1 cellular context compared by ENCODE assay signal in the genomic region with DNA sequence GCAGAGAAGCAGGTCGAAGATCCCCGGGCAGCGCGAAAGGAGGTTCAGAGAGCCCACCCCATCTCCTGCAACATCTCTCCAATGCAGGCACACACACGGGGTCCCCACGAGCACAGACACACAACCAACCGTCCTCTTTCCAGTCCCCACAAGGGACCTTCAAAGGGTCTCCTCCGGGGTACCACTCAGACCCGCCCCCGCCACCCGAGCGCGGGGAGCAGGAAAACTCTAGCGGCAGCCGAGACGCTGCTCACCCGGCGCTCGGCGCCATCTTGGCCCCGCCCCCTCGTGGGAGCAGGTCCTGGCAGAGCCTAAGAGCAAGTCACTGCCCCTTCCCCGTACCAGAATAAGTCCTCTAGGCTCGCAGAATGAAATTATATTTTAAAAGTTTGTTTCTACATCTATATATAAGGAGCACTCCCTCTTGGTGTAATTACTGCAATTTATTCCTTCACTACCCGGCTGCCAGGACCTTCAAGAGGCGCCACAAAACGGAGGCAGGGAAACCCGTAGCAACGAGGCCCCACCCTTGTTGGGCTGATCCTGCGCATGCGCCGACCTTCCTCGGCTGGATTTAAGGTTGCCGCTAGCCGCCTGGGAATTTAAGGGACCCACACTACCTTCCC.
TF ChIP-seq lines count a peak whose summit lies in the region.

A gene with protein sequence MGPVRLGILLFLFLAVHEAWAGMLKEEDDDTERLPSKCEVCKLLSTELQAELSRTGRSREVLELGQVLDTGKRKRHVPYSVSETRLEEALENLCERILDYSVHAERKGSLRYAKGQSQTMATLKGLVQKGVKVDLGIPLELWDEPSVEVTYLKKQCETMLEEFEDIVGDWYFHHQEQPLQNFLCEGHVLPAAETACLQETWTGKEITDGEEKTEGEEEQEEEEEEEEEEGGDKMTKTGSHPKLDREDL (plus strand): TSS at position 560 of the 626 bp plus-strand sequence. CDS start 111 bp downstream, outside the sequence.
Gene TAF6 (minus strand): TSS at position 284 of the 626 bp plus-strand sequence. CDS start 5,149 bp downstream, outside the sequence.

TF ChIP-seq in K562, 482 proteins besides CTCF, POLR2A, EP300 and RAD21 (continued from another document and continues in another):
- TF ChIP-seq, protein P1, sequence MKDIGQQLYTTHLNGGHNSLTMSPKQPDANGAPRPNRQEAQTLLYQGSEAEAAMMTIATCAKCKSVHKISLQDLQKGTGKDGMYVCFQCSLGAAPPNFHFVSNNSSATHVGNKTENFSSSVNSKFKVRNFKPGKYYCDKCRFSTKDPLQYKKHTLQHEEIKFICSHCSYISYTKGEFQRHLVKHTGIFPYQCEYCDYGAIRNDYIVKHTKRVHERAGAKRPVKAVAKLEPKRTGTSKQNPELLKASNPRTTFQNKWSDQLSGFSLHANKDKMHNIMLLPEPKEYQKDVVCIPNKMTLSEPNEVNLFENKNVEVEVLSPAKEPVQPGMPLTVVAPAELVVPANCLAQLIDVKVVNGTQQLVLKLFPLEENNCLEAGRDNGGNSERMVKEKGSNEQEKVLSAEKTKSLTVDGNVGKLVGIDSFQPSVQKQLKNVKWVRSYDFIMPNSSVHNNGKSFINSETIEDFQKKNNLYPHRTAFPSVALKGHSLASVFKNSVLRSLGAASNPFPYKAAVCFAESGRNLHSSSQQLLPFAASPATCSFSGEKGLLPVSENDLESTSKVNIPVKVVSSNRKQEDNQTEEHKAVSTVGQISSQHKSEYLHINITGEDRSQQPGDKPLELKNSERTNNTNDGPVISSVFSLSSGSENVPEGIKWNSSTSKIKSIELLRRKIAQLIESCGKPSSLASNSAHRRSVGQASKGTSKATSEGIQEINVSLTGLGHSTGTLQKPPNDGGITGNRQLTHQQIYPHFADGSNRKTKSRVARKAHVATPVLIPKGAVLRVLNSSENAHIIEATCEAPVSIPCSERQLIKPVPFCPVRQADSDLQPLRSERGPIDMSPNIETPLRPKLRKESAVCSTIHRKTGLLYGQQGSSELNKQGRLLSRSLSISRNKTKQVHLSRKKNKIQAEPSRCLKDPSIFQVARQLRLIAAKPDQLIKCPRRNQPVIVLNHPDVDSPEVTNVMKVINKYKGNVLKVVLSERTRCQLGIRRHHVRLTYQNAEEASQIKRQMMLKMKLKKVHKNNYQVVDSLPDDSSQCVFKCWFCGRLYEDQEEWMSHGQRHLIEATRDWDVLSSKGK (CRISPR knock-in tag; IDR thresholded peaks at IDR 0.05), result no peak
- no peak for TF ChIP-seq MYNN (IDR thresholded peaks at IDR 0.05)
- no peak for TF ChIP-seq MYNN (CRISPR knock-in tag; IDR thresholded peaks at IDR 0.05)
- no peak for TF ChIP-seq MAFF (IDR thresholded peaks at IDR 0.05; ENCODE audit: low read length)
- TF ChIP-seq LCOR (CRISPR knock-in tag; IDR thresholded peaks at IDR 0.05), result peak; percentile 8; the same call in 1 of the 2 replicates
- TF ChIP-seq ZNF224 (CRISPR knock-in tag; IDR thresholded peaks at IDR 0.05), result no peak
- TF ChIP-seq HNRNPUL1 (IDR thresholded peaks at IDR 0.05; ENCODE audit: low read length), result no peak
- TF ChIP-seq TAF1 (IDR thresholded peaks at IDR 0.05; ENCODE audit: control insufficient read depth, extremely low read depth, insufficient read depth, low read length, severe bottlenecking), result peak; percentile 100
- no peak for TF ChIP-seq ELK3 (CRISPR knock-in tag; IDR thresholded peaks at IDR 0.05)
- TF ChIP-seq ZNF316 (IDR thresholded peaks at IDR 0.05), result no peak
- TF ChIP-seq NCOA4 (IDR thresholded peaks at IDR 0.05; ENCODE audit: partially characterized antibody), result no peak
- no peak for TF ChIP-seq SMAD2 (IDR thresholded peaks at IDR 0.05; ENCODE audit: low read depth, low read length)
- TF ChIP-seq ZNF644 (tag; IDR thresholded peaks at IDR 0.05; ENCODE audit: low read depth), result no peak
- TF ChIP-seq, protein P2, sequence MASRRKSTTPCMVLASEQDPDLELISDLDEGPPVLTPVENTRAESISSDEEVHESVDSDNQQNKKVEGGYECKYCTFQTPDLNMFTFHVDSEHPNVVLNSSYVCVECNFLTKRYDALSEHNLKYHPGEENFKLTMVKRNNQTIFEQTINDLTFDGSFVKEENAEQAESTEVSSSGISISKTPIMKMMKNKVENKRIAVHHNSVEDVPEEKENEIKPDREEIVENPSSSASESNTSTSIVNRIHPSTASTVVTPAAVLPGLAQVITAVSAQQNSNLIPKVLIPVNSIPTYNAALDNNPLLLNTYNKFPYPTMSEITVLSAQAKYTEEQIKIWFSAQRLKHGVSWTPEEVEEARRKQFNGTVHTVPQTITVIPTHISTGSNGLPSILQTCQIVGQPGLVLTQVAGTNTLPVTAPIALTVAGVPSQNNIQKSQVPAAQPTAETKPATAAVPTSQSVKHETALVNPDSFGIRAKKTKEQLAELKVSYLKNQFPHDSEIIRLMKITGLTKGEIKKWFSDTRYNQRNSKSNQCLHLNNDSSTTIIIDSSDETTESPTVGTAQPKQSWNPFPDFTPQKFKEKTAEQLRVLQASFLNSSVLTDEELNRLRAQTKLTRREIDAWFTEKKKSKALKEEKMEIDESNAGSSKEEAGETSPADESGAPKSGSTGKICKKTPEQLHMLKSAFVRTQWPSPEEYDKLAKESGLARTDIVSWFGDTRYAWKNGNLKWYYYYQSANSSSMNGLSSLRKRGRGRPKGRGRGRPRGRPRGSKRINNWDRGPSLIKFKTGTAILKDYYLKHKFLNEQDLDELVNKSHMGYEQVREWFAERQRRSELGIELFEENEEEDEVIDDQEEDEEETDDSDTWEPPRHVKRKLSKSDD (conservative IDR thresholded peaks at IDR 0.05; ENCODE audit: low read length), result peak; percentile 55; the same call in 1 of the 2 replicates
- TF ChIP-seq HEY1 (CRISPR knock-in tag; IDR thresholded peaks at IDR 0.05; ENCODE audit: borderline replicate concordance), result 0 out of 2 replicates have a peak, but pooled peaks have one; percentile 6
- peak; percentile 16 to 94; a peak in 3 of 4 replicates for TF ChIP-seq FOXK2 (conservative IDR thresholded peaks at IDR 0.05 in 1 of 2, IDR thresholded peaks at IDR 0.05 in 1 of 2; ENCODE audit: low read depth in 2 of 2)
- peak; percentile 72; the same call in 1 of the 2 replicates for TF ChIP-seq SMAD3 (CRISPR knock-in tag; conservative IDR thresholded peaks at IDR 0.05)
- 0 out of 2 replicates have a peak, but pooled peaks have one; percentile 63 for TF ChIP-seq HOXB6 (CRISPR knock-in tag; IDR thresholded peaks at IDR 0.05; ENCODE audit: borderline replicate concordance)
- no peak; the same call in 1 of the 2 replicates for TF ChIP-seq FOXP1 (CRISPR knock-in tag; IDR thresholded peaks at IDR 0.05)
- TF ChIP-seq CBFA2T3 (IDR thresholded peaks at IDR 0.05), result no peak
- TF ChIP-seq, protein P3, sequence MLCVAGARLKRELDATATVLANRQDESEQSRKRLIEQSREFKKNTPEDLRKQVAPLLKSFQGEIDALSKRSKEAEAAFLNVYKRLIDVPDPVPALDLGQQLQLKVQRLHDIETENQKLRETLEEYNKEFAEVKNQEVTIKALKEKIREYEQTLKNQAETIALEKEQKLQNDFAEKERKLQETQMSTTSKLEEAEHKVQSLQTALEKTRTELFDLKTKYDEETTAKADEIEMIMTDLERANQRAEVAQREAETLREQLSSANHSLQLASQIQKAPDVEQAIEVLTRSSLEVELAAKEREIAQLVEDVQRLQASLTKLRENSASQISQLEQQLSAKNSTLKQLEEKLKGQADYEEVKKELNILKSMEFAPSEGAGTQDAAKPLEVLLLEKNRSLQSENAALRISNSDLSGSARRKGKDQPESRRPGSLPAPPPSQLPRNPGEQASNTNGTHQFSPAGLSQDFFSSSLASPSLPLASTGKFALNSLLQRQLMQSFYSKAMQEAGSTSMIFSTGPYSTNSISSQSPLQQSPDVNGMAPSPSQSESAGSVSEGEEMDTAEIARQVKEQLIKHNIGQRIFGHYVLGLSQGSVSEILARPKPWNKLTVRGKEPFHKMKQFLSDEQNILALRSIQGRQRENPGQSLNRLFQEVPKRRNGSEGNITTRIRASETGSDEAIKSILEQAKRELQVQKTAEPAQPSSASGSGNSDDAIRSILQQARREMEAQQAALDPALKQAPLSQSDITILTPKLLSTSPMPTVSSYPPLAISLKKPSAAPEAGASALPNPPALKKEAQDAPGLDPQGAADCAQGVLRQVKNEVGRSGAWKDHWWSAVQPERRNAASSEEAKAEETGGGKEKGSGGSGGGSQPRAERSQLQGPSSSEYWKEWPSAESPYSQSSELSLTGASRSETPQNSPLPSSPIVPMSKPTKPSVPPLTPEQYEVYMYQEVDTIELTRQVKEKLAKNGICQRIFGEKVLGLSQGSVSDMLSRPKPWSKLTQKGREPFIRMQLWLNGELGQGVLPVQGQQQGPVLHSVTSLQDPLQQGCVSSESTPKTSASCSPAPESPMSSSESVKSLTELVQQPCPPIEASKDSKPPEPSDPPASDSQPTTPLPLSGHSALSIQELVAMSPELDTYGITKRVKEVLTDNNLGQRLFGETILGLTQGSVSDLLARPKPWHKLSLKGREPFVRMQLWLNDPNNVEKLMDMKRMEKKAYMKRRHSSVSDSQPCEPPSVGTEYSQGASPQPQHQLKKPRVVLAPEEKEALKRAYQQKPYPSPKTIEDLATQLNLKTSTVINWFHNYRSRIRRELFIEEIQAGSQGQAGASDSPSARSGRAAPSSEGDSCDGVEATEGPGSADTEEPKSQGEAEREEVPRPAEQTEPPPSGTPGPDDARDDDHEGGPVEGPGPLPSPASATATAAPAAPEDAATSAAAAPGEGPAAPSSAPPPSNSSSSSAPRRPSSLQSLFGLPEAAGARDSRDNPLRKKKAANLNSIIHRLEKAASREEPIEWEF (CRISPR knock-in tag; IDR thresholded peaks at IDR 0.05), result no peak
- TF ChIP-seq ZNF76 (CRISPR knock-in tag; IDR thresholded peaks at IDR 0.05; ENCODE audit: borderline replicate concordance), result 0 out of 2 replicates have a peak, but pooled peaks have one; percentile 47
- TF ChIP-seq MCM2 (IDR thresholded peaks at IDR 0.05; ENCODE audit: low read depth), result no peak
- TF ChIP-seq SMARCA4 (IDR thresholded peaks at IDR 0.05), result 0 out of 2 replicates have a peak, but pooled peaks have one; percentile 28
- TF ChIP-seq, protein P4, sequence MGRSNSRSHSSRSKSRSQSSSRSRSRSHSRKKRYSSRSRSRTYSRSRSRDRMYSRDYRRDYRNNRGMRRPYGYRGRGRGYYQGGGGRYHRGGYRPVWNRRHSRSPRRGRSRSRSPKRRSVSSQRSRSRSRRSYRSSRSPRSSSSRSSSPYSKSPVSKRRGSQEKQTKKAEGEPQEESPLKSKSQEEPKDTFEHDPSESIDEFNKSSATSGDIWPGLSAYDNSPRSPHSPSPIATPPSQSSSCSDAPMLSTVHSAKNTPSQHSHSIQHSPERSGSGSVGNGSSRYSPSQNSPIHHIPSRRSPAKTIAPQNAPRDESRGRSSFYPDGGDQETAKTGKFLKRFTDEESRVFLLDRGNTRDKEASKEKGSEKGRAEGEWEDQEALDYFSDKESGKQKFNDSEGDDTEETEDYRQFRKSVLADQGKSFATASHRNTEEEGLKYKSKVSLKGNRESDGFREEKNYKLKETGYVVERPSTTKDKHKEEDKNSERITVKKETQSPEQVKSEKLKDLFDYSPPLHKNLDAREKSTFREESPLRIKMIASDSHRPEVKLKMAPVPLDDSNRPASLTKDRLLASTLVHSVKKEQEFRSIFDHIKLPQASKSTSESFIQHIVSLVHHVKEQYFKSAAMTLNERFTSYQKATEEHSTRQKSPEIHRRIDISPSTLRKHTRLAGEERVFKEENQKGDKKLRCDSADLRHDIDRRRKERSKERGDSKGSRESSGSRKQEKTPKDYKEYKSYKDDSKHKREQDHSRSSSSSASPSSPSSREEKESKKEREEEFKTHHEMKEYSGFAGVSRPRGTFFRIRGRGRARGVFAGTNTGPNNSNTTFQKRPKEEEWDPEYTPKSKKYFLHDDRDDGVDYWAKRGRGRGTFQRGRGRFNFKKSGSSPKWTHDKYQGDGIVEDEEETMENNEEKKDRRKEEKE (IDR thresholded peaks at IDR 0.05; ENCODE audit: borderline replicate concordance in 1 of 2, control insufficient read depth in 1 of 2, low read depth in 2 of 2, low read length in 1 of 2), result no peak
- TF ChIP-seq ZEB2 (IDR thresholded peaks at IDR 0.05), result no peak
- TF ChIP-seq YBX1 (IDR thresholded peaks at IDR 0.05), result no peak
- TF ChIP-seq HLTF (IDR thresholded peaks at IDR 0.05), result no peak
- no peak for TF ChIP-seq NFATC3 (IDR thresholded peaks at IDR 0.05)
- TF ChIP-seq HIVEP1 (CRISPR knock-in tag; IDR thresholded peaks at IDR 0.05), result peak; percentile 86; the same call in 1 of the 2 replicates
- TF ChIP-seq NELFE (IDR thresholded peaks at IDR 0.05; ENCODE audit: insufficient read depth, insufficient read length), result no peak
- TF ChIP-seq MAZ (CRISPR knock-in tag; conservative IDR thresholded peaks at IDR 0.05 in 1 of 2, IDR thresholded peaks at IDR 0.05 in 1 of 2), result peak; percentile 97 to 99
- no peak for TF ChIP-seq ZNF785 (CRISPR knock-in tag; IDR thresholded peaks at IDR 0.05)
- TF ChIP-seq ARID1B (IDR thresholded peaks at IDR 0.05), result no peak
- TF ChIP-seq HDAC8 (tag; IDR thresholded peaks at IDR 0.05), result no peak
- no peak for TF ChIP-seq CBX3 (IDR thresholded peaks at IDR 0.05; ENCODE audit: borderline replicate concordance in 1 of 2, low read length in 2 of 2)
- peak; percentile 73 for TF ChIP-seq GABPB1 (CRISPR knock-in tag; IDR thresholded peaks at IDR 0.05)
- TF ChIP-seq TAL1 (IDR thresholded peaks at IDR 0.05), result no peak
- TF ChIP-seq ID3 (CRISPR knock-in tag; IDR thresholded peaks at IDR 0.05), result no peak
- TF ChIP-seq ID3 (tag; IDR thresholded peaks at IDR 0.05), result no peak
- no peak for TF ChIP-seq GABPB2 (CRISPR knock-in tag; conservative IDR thresholded peaks at IDR 0.05)
- TF ChIP-seq, protein P5, sequence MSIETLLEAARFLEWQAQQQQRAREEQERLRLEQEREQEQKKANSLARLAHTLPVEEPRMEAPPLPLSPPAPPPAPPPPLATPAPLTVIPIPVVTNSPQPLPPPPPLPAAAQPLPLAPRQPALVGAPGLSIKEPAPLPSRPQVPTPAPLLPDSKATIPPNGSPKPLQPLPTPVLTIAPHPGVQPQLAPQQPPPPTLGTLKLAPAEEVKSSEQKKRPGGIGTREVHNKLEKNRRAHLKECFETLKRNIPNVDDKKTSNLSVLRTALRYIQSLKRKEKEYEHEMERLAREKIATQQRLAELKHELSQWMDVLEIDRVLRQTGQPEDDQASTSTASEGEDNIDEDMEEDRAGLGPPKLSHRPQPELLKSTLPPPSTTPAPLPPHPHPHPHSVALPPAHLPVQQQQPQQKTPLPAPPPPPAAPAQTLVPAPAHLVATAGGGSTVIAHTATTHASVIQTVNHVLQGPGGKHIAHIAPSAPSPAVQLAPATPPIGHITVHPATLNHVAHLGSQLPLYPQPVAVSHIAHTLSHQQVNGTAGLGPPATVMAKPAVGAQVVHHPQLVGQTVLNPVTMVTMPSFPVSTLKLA (conservative IDR thresholded peaks at IDR 0.05), result peak; percentile 93 to 96
- TF ChIP-seq CBX1 (IDR thresholded peaks at IDR 0.05; ENCODE audit: low read depth), result peak; percentile 76; the same call in 1 of the 2 replicates
- peak; percentile 23 for TF ChIP-seq RBM39 (optimal IDR thresholded peaks at IDR 0.05; ENCODE audit: low read depth, low read length)
